ENCODE assay signal across 16 cellular contexts in genomic region chr2:66689456-66690051, GRCh38.
DNase-seq lines count a peak whose midpoint lies in the region; ATAC-seq and TF ChIP-seq lines count a peak whose summit lies in the region.
"Had no signal": no experiment of that assay in that cellular context is flagged by ENCODE, and none has a peak within 500 bp of the region (broad histone marks: within the 10 kb centered on the region; RNA-seq: fewer than 3 reads in every experiment).

No MANE protein-coding gene starts in this region.

- H3K9ac ChIP-seq in rectal smooth muscle tissue (ENCODE audit: low read length): no peak overlapping the region

- H3K4me3 ChIP-seq in adrenal gland: peak overlapping the region in 1 of 4 donors; percentile 67
- H3K4me3 ChIP-seq in lower lobe of right lung: no peak overlapping the region
- H3K4me3 ChIP-seq in rectal smooth muscle tissue (ENCODE audit: low read length): no peak overlapping the region
- H3K4me3 ChIP-seq in uterus: peak overlapping the region in 1 of 2 donors; percentile 16
- H3K4me3 ChIP-seq: HAP-1 had no signal

- no peaks in the 10 kb centered on the region for H3K36me3 ChIP-seq in adrenal gland (replicated peaks in 1 of 2)
- no peaks in the 10 kb centered on the region for H3K36me3 ChIP-seq in lower lobe of right lung
- no peaks in the 10 kb centered on the region for H3K36me3 ChIP-seq in rectal smooth muscle tissue (ENCODE audit: control insufficient read depth, insufficient read depth, low read length)
- no peaks in the 10 kb centered on the region for H3K36me3 ChIP-seq in uterus
- H3K36me3 ChIP-seq: HAP-1 had no signal

- H3K4me1 ChIP-seq in adrenal gland (replicated peaks in 1 of 2) (peaks cover 4 to 18% of the 10 kb centered on the region in 2 donors), lower lobe of right lung (no peaks in the 10 kb centered on the region), rectal smooth muscle tissue (ENCODE audit: control insufficient read depth, insufficient read depth, low read length) (peaks cover 21% of the 10 kb centered on the region), uterus (no peaks in the 10 kb centered on the region)

- 63 to 80% (median 66%) methylated on average over 5 of the region's 5 CpGs for WGBS in adrenal gland, 4 donors

- H3K27ac ChIP-seq in adrenal gland (peak overlapping the region in 3 of 5 donors; percentile 25 to 79 (median 70)), lower lobe of right lung (peak overlapping the region; percentile 33), rectal smooth muscle tissue (ENCODE audit: low read depth, low read length) (peak overlapping the region; percentile 91), uterus (peak overlapping the region; percentile 87 to 97)

- H3K27me3 ChIP-seq in adrenal gland (no peaks in the 10 kb centered on the region), lower lobe of right lung (ENCODE audit: low read depth) (no peaks in the 10 kb centered on the region), rectal smooth muscle tissue (ENCODE audit: control insufficient read depth, insufficient read depth, low read length) (no peaks in the 10 kb centered on the region), uterus (no peaks in the 10 kb centered on the region)

- intact Hi-C loops in adrenal gland (cut with DNase I) (loop anchor here (5.0 to 10.0 kb wide), 3 partner anchors 105 to 247 kb away; no protein-coding TSS in a partner anchor), lower lobe of right lung (cut with DNase I) (no loop called here), uterus (cut with DNase I; ENCODE audit: low total_unique reads) (no loop called here)

- TF ChIP-seq POLR2A in adrenal gland (IDR thresholded peaks at IDR 0.05): no peak
- no peak for TF ChIP-seq POLR2A in uterus (IDR thresholded peaks at IDR 0.05)

- H3K9me3 ChIP-seq in adrenal gland (replicated peaks in 1 of 3) (no peaks in the 10 kb centered on the region), lower lobe of right lung (no peaks in the 10 kb centered on the region), uterus (no peaks in the 10 kb centered on the region)
- H3K9me3 ChIP-seq: HAP-1 had no signal

- no peak for ATAC-seq in lower lobe of right lung
- no peak for ATAC-seq in HG02798 (IDR thresholded peaks at IDR 0.05; ENCODE audit: poor library complexity, unreplicated experiment)

- DNase-seq in adrenal gland (no peak), lower lobe of right lung (no peak), uterus (no peak), pons (ENCODE audit: low spot score) (no peak)
- no peak for DNase-seq in activated naive CD4-positive, alpha-beta T cell treated with Interleukin-2 at 50 U/mL for 16 hours
- DNase-seq: ACHN; CD4-positive, alpha-beta T cell; DMS79; NCI-H1417; NCI-H2029; NCI-H2171 treated with DMSO at 0.1 percent for 48 hours; NCI-H510A treated with DMSO at 0.1 percent for 48 hours; RPMI8226 had no signal

- TF ChIP-seq CTCF in adrenal gland (IDR thresholded peaks at IDR 0.05): no peak
- TF ChIP-seq CTCF in lower lobe of right lung (IDR thresholded peaks at IDR 0.05): no peak
- no peak for TF ChIP-seq CTCF in uterus (IDR thresholded peaks at IDR 0.05)

Comparison
In these comparisons a context has a peak if more than half of its experiments do, and no peak if none do; other contexts are left out.
1. H3K27ac ChIP-seq: peak in every context shown above with its lines; median percentile 92 in uterus; 91 in rectal smooth muscle tissue; 70 in adrenal gland; 33 in lower lobe of right lung.
2. intact Hi-C loops: an anchor here in adrenal gland (5.0 to 10.0 kb wide); none called in lower lobe of right lung and uterus.